8 cellular contexts compared by ENCODE assay signal in genomic region chr1:156659994-156660751, GRCh38. TPM values are rescaled to one million over a fixed set of nuclear protein-coding genes. Genes with fewer than 3 reads are reported as not detected.
DNase-seq lines count a peak whose midpoint lies in the region; ATAC-seq, FAIRE-seq and TF ChIP-seq lines count a peak whose summit lies in the region.

No MANE protein-coding gene starts in this region.

- peaks cover 0 to 57% (median 23%) of the 10 kb centered on the region in 4 donors for H3K4me1 Mint-ChIP-seq in CD4-positive, CD25-positive, alpha-beta regulatory T cell

- peak; percentile 77 to 92 (median 84) for DNase-seq in CD4-positive, CD25-positive, alpha-beta regulatory T cell
- peak; percentile 99 for DNase-seq in NT2/D1 (ENCODE audit: low read depth, low spot score)
- peak; percentile 78 for DNase-seq in activated CD8-positive, alpha-beta memory T cell treated with anti-CD3 and anti-CD28 coated beads, Interleukin-2, amount 50 U/mL, for 24 hours (ENCODE audit: extremely low read depth)
- DNase-seq in endothelial cell of umbilical vein (ENCODE audit: low read depth, low spot score): peak; percentile 96
- peak; percentile 94 to 96 (median 95) for DNase-seq in mucosa of descending colon
- DNase-seq in stimulated activated CD8-positive, alpha-beta memory T cell treated with anti-CD3 and anti-CD28 coated beads, Interleukin-2, amount 100 ng/mL, for 1 hour (ENCODE audit: low read depth in 2 of 2): peak; percentile 73 to 81

- dilution Hi-C loops in endothelial cell of umbilical vein (cut with MboI; ENCODE audit: extremely low pct_ligation_motif_present, low sequenced_read_pairs): no loop called here

- intact Hi-C loops in endothelial cell of umbilical vein (cut with micrococcal nuclease): loop anchor here (1.0 to 2.0 kb wide), 5 partner anchors 18 to 237 kb away; no protein-coding TSS in a partner anchor
- intact Hi-C loops in mucosa of descending colon (cut with DNase I, micrococcal nuclease): loop anchor here in 1 of 2 donors (5.0 kb wide), 1 partner anchor 78 kb away; no protein-coding TSS in a partner anchor

- peaks cover 8% of the 10 kb centered on the region for H3K27me3 ChIP-seq in CD4-positive, CD25-positive, alpha-beta regulatory T cell (ENCODE audit: control insufficient read depth, insufficient read depth, low read length)
- H3K27me3 ChIP-seq in HUES64 (ENCODE audit: insufficient read depth, low read length) (peaks cover 38% of the 10 kb centered on the region), NT2/D1 (ENCODE audit: insufficient read depth, insufficient read length) (peaks cover 44% of the 10 kb centered on the region), endothelial cell of umbilical vein (ENCODE audit: control insufficient read depth in 2 of 2, insufficient read depth in 2 of 2, low read length in 2 of 2) (peaks cover 3 to 9% of the 10 kb centered on the region in 2 experiments)

- TSS peak; percentile 50 for BruUV-seq in endothelial cell of umbilical vein (replicated peaks; lab: Mats Ljungman, UMichigan)

- H3K9me3 ChIP-seq in CD4-positive, CD25-positive, alpha-beta regulatory T cell (ENCODE audit: control insufficient read depth in 2 of 2, low read length in 2 of 2): no peaks in the 10 kb centered on the region
- H3K9me3 ChIP-seq in HUES64 (ENCODE audit: insufficient read depth, low read depth, low read length) (no peaks in the 10 kb centered on the region), NT2/D1 (ENCODE audit: insufficient read depth, low read length) (no peaks in the 10 kb centered on the region), endothelial cell of umbilical vein (replicated peaks; ENCODE audit: control insufficient read depth, insufficient read depth, low read length) (no peaks in the 10 kb centered on the region), mucosa of descending colon (no peaks in the 10 kb centered on the region)

- peak overlapping the region; percentile 72 for H3K4me2 ChIP-seq in endothelial cell of umbilical vein (ENCODE audit: insufficient read depth, low read length)

- H3K9ac ChIP-seq in HUES64 (ENCODE audit: low read depth, low read length): peak overlapping the region; percentile 44; the same call in 1 of the 2 replicates
- H3K9ac ChIP-seq in NT2/D1 (ENCODE audit: insufficient read length, low read depth): peak overlapping the region; percentile 50
- peak overlapping the region; percentile 76 for H3K9ac ChIP-seq in endothelial cell of umbilical vein (replicated peaks; ENCODE audit: extremely low read depth, insufficient read depth, low read length)

- H3K27me3 Mint-ChIP-seq in CD4-positive, CD25-positive, alpha-beta regulatory T cell: peaks cover 37% of the 10 kb centered on the region

- no peaks in the 10 kb centered on the region for H3K79me2 ChIP-seq in endothelial cell of umbilical vein (ENCODE audit: control insufficient read depth, insufficient read depth, low read length)

- CTCF ChIA-PET in endothelial cell of umbilical vein (lab: Charles Lee): interaction anchor here (1.0 to 8.7 kb wide), 9 partner anchors 10 to 268 kb away, joined by 3 to 237 read pairs (median 7); partner anchors contain the start of genes HAPLN2 and NES

- TF ChIP-seq CTCF in endothelial cell of umbilical vein (IDR thresholded peaks at IDR 0.05; ENCODE audit: extremely low read depth in 1 of 2, insufficient read depth in 1 of 2, low read depth in 1 of 2, low read length in 2 of 2): peak; percentile 100
- TF ChIP-seq CTCF in mucosa of descending colon (IDR thresholded peaks at IDR 0.05): peak; percentile 99

- no peaks in the 10 kb centered on the region for H3K36me3 Mint-ChIP-seq in CD4-positive, CD25-positive, alpha-beta regulatory T cell

- TF ChIP-seq POLR2A in endothelial cell of umbilical vein (IDR thresholded peaks at IDR 0.05; ENCODE audit: low read depth, low read length): peak; percentile 83

- H3K9me3 Mint-ChIP-seq in CD4-positive, CD25-positive, alpha-beta regulatory T cell: peaks cover 0 to 2% (median 0%) of the 10 kb centered on the region in 7 donors

- H3K27ac Mint-ChIP-seq in CD4-positive, CD25-positive, alpha-beta regulatory T cell: peak overlapping the region in 1 of 3 donors; percentile 90

- peak; percentile 81 to 88 for ATAC-seq in CD4-positive, CD25-positive, alpha-beta regulatory T cell (ENCODE audit: low read depth in 2 of 2)
- peak; percentile 48 for ATAC-seq in GM19467 (IDR thresholded peaks at IDR 0.05; ENCODE audit: unreplicated experiment)
- peak; percentile 88 for ATAC-seq in mucosa of descending colon

- no peaks in the 10 kb centered on the region for H3K9me1 ChIP-seq in endothelial cell of umbilical vein (replicated peaks; ENCODE audit: control insufficient read depth, extremely low read depth, insufficient read depth, low read length)

- H3K27ac ChIP-seq in CD4-positive, CD25-positive, alpha-beta regulatory T cell (ENCODE audit: insufficient read depth, low read length, poor library complexity, severe bottlenecking): no peak overlapping the region
- H3K27ac ChIP-seq in HUES64 (ENCODE audit: low read depth, low read length) (peak overlapping the region; percentile 87), endothelial cell of umbilical vein (ENCODE audit: insufficient read depth, low read depth, low read length) (peak overlapping the region; percentile 85)

- POLR2A ChIA-PET in endothelial cell of umbilical vein (lab: Charles Lee): interaction anchor here (4.5 kb wide), 1 partner anchor 16 kb away, joined by 32 read pairs; the partner anchor contains the start of gene NES

- H4K20me1 ChIP-seq in endothelial cell of umbilical vein (replicated peaks; ENCODE audit: control insufficient read depth, extremely low read depth, insufficient read depth, low read length): no peaks in the 10 kb centered on the region

- peak overlapping the region; percentile 22 for H2AFZ ChIP-seq in endothelial cell of umbilical vein (ENCODE audit: low read depth, low read length)

- H3K36me3 ChIP-seq in CD4-positive, CD25-positive, alpha-beta regulatory T cell (ENCODE audit: control insufficient read depth, insufficient read depth, low read length): no peaks in the 10 kb centered on the region
- H3K36me3 ChIP-seq in HUES64 (ENCODE audit: insufficient read depth, low read length) (no peaks in the 10 kb centered on the region), NT2/D1 (ENCODE audit: insufficient read depth, insufficient read length, low read length) (no peaks in the 10 kb centered on the region), endothelial cell of umbilical vein (ENCODE audit: control insufficient read depth in 2 of 2, extremely low read depth in 1 of 2, insufficient read depth in 2 of 2, low read length in 2 of 2) (no peaks in the 10 kb centered on the region), mucosa of descending colon (ENCODE audit: low read depth) (no peaks in the 10 kb centered on the region)

- WGBS in HUES64: 18% methylated on average over 38 of the region's 38 CpGs

- peak; percentile 90 for FAIRE-seq in endothelial cell of umbilical vein (lab: Jason Lieb, UNC)

- H3K4me3 Mint-ChIP-seq in CD4-positive, CD25-positive, alpha-beta regulatory T cell: peak overlapping the region; percentile 44 to 79 (median 76)

- H3K4me3 ChIP-seq in CD4-positive, CD25-positive, alpha-beta regulatory T cell (ENCODE audit: low read depth, low read length): no peak overlapping the region
- H3K4me3 ChIP-seq in HUES64 (ENCODE audit: low read length) (no peak overlapping the region; the same call in 1 of the 2 replicates), NT2/D1 (ENCODE audit: insufficient read length, low read depth) (no peak overlapping the region), endothelial cell of umbilical vein (replicated peaks in 1 of 3; ENCODE audit: insufficient read depth in 1 of 3, low read depth in 1 of 3, low read length in 3 of 3) (peak overlapping the region in 1 of 3 experiments; percentile 59), mucosa of descending colon (no peak overlapping the region)

- peaks cover 48% of the 10 kb centered on the region for H3K4me1 ChIP-seq in CD4-positive, CD25-positive, alpha-beta regulatory T cell (ENCODE audit: control insufficient read depth, insufficient read depth, low read length, poor library complexity, severe bottlenecking)
- H3K4me1 ChIP-seq in HUES64 (ENCODE audit: insufficient read depth, low read length) (peaks cover 56% of the 10 kb centered on the region), NT2/D1 (ENCODE audit: insufficient read depth, insufficient read length) (peaks cover 66% of the 10 kb centered on the region), endothelial cell of umbilical vein (ENCODE audit: control insufficient read depth, extremely low read depth, insufficient read depth, low read length) (peaks cover 67% of the 10 kb centered on the region), mucosa of descending colon (ENCODE audit: low read depth) (peaks cover 59% of the 10 kb centered on the region)

RNA-seq across cellular contexts. Expression of gene NES, which starts 17.0 kb away (rescaled TPM):
- total RNA-seq in CD4-positive, CD25-positive, alpha-beta regulatory T cell: 0.10 TPM
- not detected for polyA plus RNA-seq in CD4-positive, CD25-positive, alpha-beta regulatory T cell
- polyA plus RNA-seq in HUES64 (2013, experiment 1 of 2): 116 TPM
- polyA plus RNA-seq in HUES64 (2013, experiment 2 of 2): 122 TPM
- total RNA-seq in endothelial cell of umbilical vein (269 and 274 TPM in 2 replicates), mucosa of descending colon (10 to 100 TPM in 1 of 3 donors, 1 to 10 TPM in 2; 3.0 to 11.4 (median 6.4) TPM)
- polyA plus RNA-seq in endothelial cell of umbilical vein: 15.5 and 19.4 TPM in 2 replicates
- 34.7 and 34.8 TPM in 2 replicates for polyA plus RNA-seq in endothelial cell of umbilical vein (2011; cell fraction: cytosol; rRNA removed)
- polyA plus RNA-seq in endothelial cell of umbilical vein (2011; cell fraction: nucleus; rRNA removed): 54.3 and 59.9 TPM in 2 replicates
- polyA plus RNA-seq in endothelial cell of umbilical vein (2012): 91.3 and 128 TPM in 2 replicates
- 27.1 and 31.8 TPM in 2 replicates for polyA minus RNA-seq in endothelial cell of umbilical vein
- polyA minus RNA-seq in endothelial cell of umbilical vein (2011; cell fraction: cytosol; rRNA and poly(A)+ RNA removed): 1.3 TPM
- polyA minus RNA-seq in endothelial cell of umbilical vein (2011; cell fraction: nucleus; rRNA and poly(A)+ RNA removed): 14.7 and 17.6 TPM in 2 replicates

RNA-seq across cellular contexts. Expression of gene BCAN, which starts 18.3 kb away (rescaled TPM):
- total RNA-seq in CD4-positive, CD25-positive, alpha-beta regulatory T cell: not detected
- not detected for polyA plus RNA-seq in CD4-positive, CD25-positive, alpha-beta regulatory T cell
- polyA plus RNA-seq in HUES64 (2013, experiment 1 of 2): 1.6 TPM
- polyA plus RNA-seq in HUES64 (2013, experiment 2 of 2): 2.0 TPM
- total RNA-seq in endothelial cell of umbilical vein (not detected in 2 replicates), mucosa of descending colon (under 1 TPM in 2 of 3 donors, not detected in 1; 0.14 to 0.79 TPM)
- polyA plus RNA-seq in endothelial cell of umbilical vein: 0.14 and 0.15 TPM in 2 replicates
- polyA plus RNA-seq in endothelial cell of umbilical vein (2011; cell fraction: cytosol; rRNA removed): 0.05 and 0.14 TPM in 2 replicates
- polyA plus RNA-seq in endothelial cell of umbilical vein (2011; cell fraction: nucleus; rRNA removed): 0.07 TPM in 1 of 2 replicates, not detected in the other
- 0.08 and 0.15 TPM in 2 replicates for polyA plus RNA-seq in endothelial cell of umbilical vein (2012)
- polyA minus RNA-seq in endothelial cell of umbilical vein: 0.15 TPM in 1 of 2 replicates, not detected in the other
- not detected for polyA minus RNA-seq in endothelial cell of umbilical vein (2011; cell fraction: cytosol; rRNA and poly(A)+ RNA removed)
- polyA minus RNA-seq in endothelial cell of umbilical vein (2011; cell fraction: nucleus; rRNA and poly(A)+ RNA removed): not detected in 2 replicates

RNA-seq across cellular contexts. Expression of gene HAPLN2, which starts 41.0 kb away (rescaled TPM):
- total RNA-seq in CD4-positive, CD25-positive, alpha-beta regulatory T cell: not detected
- not detected for polyA plus RNA-seq in CD4-positive, CD25-positive, alpha-beta regulatory T cell
- polyA plus RNA-seq in HUES64 (2013, experiment 1 of 2): not detected
- 0.19 TPM for polyA plus RNA-seq in HUES64 (2013, experiment 2 of 2)
- total RNA-seq in endothelial cell of umbilical vein: not detected in 2 replicates
- polyA plus RNA-seq in endothelial cell of umbilical vein: 0.14 TPM in 1 of 2 replicates, not detected in the other
- polyA plus RNA-seq in endothelial cell of umbilical vein (2011; cell fraction: cytosol; rRNA removed): not detected in 2 replicates
- polyA plus RNA-seq in endothelial cell of umbilical vein (2011; cell fraction: nucleus; rRNA removed): 0.68 and 0.70 TPM in 2 replicates
- polyA plus RNA-seq in endothelial cell of umbilical vein (2012): not detected in 2 replicates
- not detected in 2 replicates for polyA minus RNA-seq in endothelial cell of umbilical vein
- not detected for polyA minus RNA-seq in endothelial cell of umbilical vein (2011; cell fraction: cytosol; rRNA and poly(A)+ RNA removed)
- not detected in 2 replicates for polyA minus RNA-seq in endothelial cell of umbilical vein (2011; cell fraction: nucleus; rRNA and poly(A)+ RNA removed)
- under 1 TPM in 1 of 3 donors, not detected in 2; 0.28 TPM for total RNA-seq in mucosa of descending colon

RNA-seq across cellular contexts. Expression of gene CRABP2, which starts 45.2 kb away (rescaled TPM):
- total RNA-seq in CD4-positive, CD25-positive, alpha-beta regulatory T cell: 5.1 TPM
- polyA plus RNA-seq in CD4-positive, CD25-positive, alpha-beta regulatory T cell: not detected
- 229 TPM for polyA plus RNA-seq in HUES64 (2013, experiment 1 of 2)
- 318 TPM for polyA plus RNA-seq in HUES64 (2013, experiment 2 of 2)
- 1.0 and 2.6 TPM in 2 replicates for total RNA-seq in endothelial cell of umbilical vein
- polyA plus RNA-seq in endothelial cell of umbilical vein: 0.21 and 0.32 TPM in 2 replicates
- 0.37 and 0.45 TPM in 2 replicates for polyA plus RNA-seq in endothelial cell of umbilical vein (2011; cell fraction: cytosol; rRNA removed)
- 1.2 and 2.1 TPM in 2 replicates for polyA plus RNA-seq in endothelial cell of umbilical vein (2011; cell fraction: nucleus; rRNA removed)
- polyA plus RNA-seq in endothelial cell of umbilical vein (2012): 0.37 and 0.88 TPM in 2 replicates
- not detected in 2 replicates for polyA minus RNA-seq in endothelial cell of umbilical vein
- 2.4 TPM for polyA minus RNA-seq in endothelial cell of umbilical vein (2011; cell fraction: cytosol; rRNA and poly(A)+ RNA removed)
- 0.82 TPM in 1 of 2 replicates, not detected in the other for polyA minus RNA-seq in endothelial cell of umbilical vein (2011; cell fraction: nucleus; rRNA and poly(A)+ RNA removed)
- total RNA-seq in mucosa of descending colon: 1 to 10 TPM in 2 of 3 donors, under 1 TPM in 1; 0.38 to 2.2 (median 1.2) TPM

RNA-seq across cellular contexts. Expression of gene GPATCH4, which starts 58.9 kb away (rescaled TPM):
- total RNA-seq in CD4-positive, CD25-positive, alpha-beta regulatory T cell: 27.5 TPM
- 10 to 100 TPM; 20.2 to 34.6 (median 27.6) TPM for polyA plus RNA-seq in CD4-positive, CD25-positive, alpha-beta regulatory T cell
- polyA plus RNA-seq in HUES64 (2013, experiment 1 of 2): 49.9 TPM
- 44.9 TPM for polyA plus RNA-seq in HUES64 (2013, experiment 2 of 2)
- 29.2 and 32.0 TPM in 2 replicates for total RNA-seq in endothelial cell of umbilical vein
- 15.5 and 22.4 TPM in 2 replicates for polyA plus RNA-seq in endothelial cell of umbilical vein
- 30.0 and 42.1 TPM in 2 replicates for polyA plus RNA-seq in endothelial cell of umbilical vein (2011; cell fraction: cytosol; rRNA removed)
- 46.6 and 52.0 TPM in 2 replicates for polyA plus RNA-seq in endothelial cell of umbilical vein (2011; cell fraction: nucleus; rRNA removed)
- 39.0 and 64.5 TPM in 2 replicates for polyA plus RNA-seq in endothelial cell of umbilical vein (2012)
- 38.2 and 48.0 TPM in 2 replicates for polyA minus RNA-seq in endothelial cell of umbilical vein
- polyA minus RNA-seq in endothelial cell of umbilical vein (2011; cell fraction: cytosol; rRNA and poly(A)+ RNA removed): 37.6 TPM
- polyA minus RNA-seq in endothelial cell of umbilical vein (2011; cell fraction: nucleus; rRNA and poly(A)+ RNA removed): 26.2 and 46.5 TPM in 2 replicates
- total RNA-seq in mucosa of descending colon: 10 to 100 TPM; 17.4 to 25.9 (median 21.5) TPM

Comparison
In these comparisons a context has a peak if more than half of its experiments do, and no peak if none do; other contexts are left out.
1. RNA of gene NES, which starts 17.0 kb away (total RNA-seq): 269 to 274 TPM in endothelial cell of umbilical vein; 3.0 to 11.4 TPM in mucosa of descending colon and 0.10 TPM in CD4-positive, CD25-positive, alpha-beta regulatory T cell (single experiment); every median in the first group is over 10 times any median in the second.
2. Peak in every context shown above with its lines, with median percentiles within 50 percentile points of each other: ATAC-seq, DNase-seq and H3K9ac ChIP-seq.